In the genomic region with DNA sequence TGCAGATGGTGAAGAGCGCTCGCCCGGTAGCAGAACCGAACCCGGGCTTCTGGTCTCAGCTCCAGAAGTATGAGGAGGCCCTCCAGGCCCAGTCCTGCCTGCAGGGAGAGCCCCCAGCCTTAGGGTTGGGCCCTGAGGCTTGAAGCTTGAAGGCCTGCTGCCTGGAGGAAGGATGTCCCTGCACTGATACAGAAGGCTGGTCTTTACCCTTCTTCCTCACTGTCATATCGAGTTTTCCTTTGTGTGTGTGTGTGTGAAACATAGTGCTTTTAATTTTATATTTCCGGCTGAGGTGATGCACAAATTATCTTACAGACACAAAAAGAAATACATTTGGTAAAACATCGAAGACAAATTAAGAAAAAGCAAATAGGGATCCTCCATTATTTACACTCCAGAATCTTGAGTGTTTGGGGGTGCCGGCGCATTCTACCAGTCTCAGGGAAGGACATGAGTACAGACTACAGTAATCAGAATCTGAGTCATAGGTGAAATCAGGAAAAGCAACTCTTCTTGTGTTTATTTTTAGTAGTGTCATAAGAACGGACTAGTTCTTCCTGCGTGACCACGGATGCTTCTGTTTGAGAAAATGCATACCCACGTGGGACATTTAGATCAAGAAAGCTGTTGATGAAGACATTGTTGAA, we compare ENCODE assay signal across 8 cellular contexts. TPM values are rescaled to one million over a fixed set of nuclear protein-coding genes. Genes with fewer than 3 reads are reported as not detected.
A peak's percentile ranks its signal among the peaks of the same experiment; 100 is the strongest.
DNase-seq lines count a peak whose midpoint lies in the region; ATAC-seq, FAIRE-seq and TF ChIP-seq lines count a peak whose summit lies in the region.

No MANE protein-coding gene starts in this region.

- no peaks in the 10 kb centered on the region for H3K9me1 ChIP-seq in K562 (ENCODE audit: control insufficient read depth, insufficient read depth, low read length)

- H3K27ac ChIP-seq in K562 (ENCODE audit: extremely low read depth, low read depth, low read length) (peak overlapping the region; percentile 69), layer of hippocampus (ENCODE audit: low read depth, low read length) (peak overlapping the region; percentile 97), temporal lobe (ENCODE audit: low read depth, low read length) (peak overlapping the region; percentile 81)

- BruUV-seq in K562 (replicated peaks; lab: Mats Ljungman, UMichigan), result TSS peak; percentile 91

- H3K27me3 ChIP-seq in K562 (ENCODE audit: control insufficient read depth in 2 of 2, insufficient read depth in 2 of 2, low read length in 2 of 2) (no peaks in the 10 kb centered on the region), layer of hippocampus (ENCODE audit: control insufficient read depth, insufficient read depth, low read length) (no peaks in the 10 kb centered on the region)

- ATAC-seq in GM19395 (IDR thresholded peaks at IDR 0.05; ENCODE audit: unreplicated experiment), result peak; percentile 19
- peak; percentile 3 for ATAC-seq in K562
- ATAC-seq in HG02571 (IDR thresholded peaks at IDR 0.05; ENCODE audit: unreplicated experiment), result no peak

- TF ChIP-seq RAD21 in K562 (CRISPR knock-in tag; conservative IDR thresholded peaks at IDR 0.05 in 1 of 2, IDR thresholded peaks at IDR 0.05 in 1 of 2), result no peak

- peaks cover 42 to 65% of the 10 kb centered on the region in 2 experiments for H3K4me1 ChIP-seq in K562 (replicated peaks in 1 of 2; ENCODE audit: control insufficient read depth in 2 of 2, insufficient read depth in 2 of 2, low read length in 2 of 2)

- in situ Hi-C loops in K562 (cut with MboI), result no loop called here

- DNase-seq in AG09309 (ENCODE audit: low read depth) (peak; percentile 54), NCI-H2029 treated with DMSO at 0.1 percent for 48 hours (lab: John Stamatoyannopoulos, UW) (peak; percentile 66), K562 (ENCODE audit: extremely low read depth in 1 of 4, low spot score in 3 of 4) (no peak), NCI-H2081 (lab: John Stamatoyannopoulos, UW) (no peak)

- peak overlapping the region; percentile 48 for H3K4me3 ChIP-seq in AG09309 (ENCODE audit: control insufficient read depth, low read depth, low read length)
- peak overlapping the region; percentile 77 for H3K4me3 ChIP-seq in K562

- 0 out of 2 replicates have a peak, but pooled peaks cover 1% of the 10 kb centered on the region for H3K9me3 ChIP-seq in K562 (replicated peaks; ENCODE audit: control insufficient read depth, insufficient read depth, low read depth, low read length)

- TF ChIP-seq CTCF in AG09309 (IDR thresholded peaks at IDR 0.05; ENCODE audit: control insufficient read depth, insufficient read depth, low read depth, low read length, missing control alignments) (no peak), K562 (IDR thresholded peaks at IDR 0.05 in 2 of 3, conservative IDR thresholded peaks at IDR 0.05 in 1 of 3; ENCODE audit: insufficient read depth in 2 of 3, low read depth in 1 of 3, low read length in 3 of 3) (no peak)

- peak; percentile 77 for TF ChIP-seq POLR2A in K562 (conservative IDR thresholded peaks at IDR 0.05)

- H3K9ac ChIP-seq in K562 (ENCODE audit: insufficient read depth in 1 of 2, low read depth in 2 of 2, low read length in 2 of 2), result peak overlapping the region; percentile 73 to 94

- peak overlapping the region; percentile 83 for H3K4me2 ChIP-seq in K562 (ENCODE audit: insufficient read depth, low read length)

- no peaks in the 10 kb centered on the region for H4K20me1 ChIP-seq in K562 (replicated peaks; ENCODE audit: control insufficient read depth, insufficient read depth, low read length)

- no peak for TF ChIP-seq EP300 in K562 (IDR thresholded peaks at IDR 0.05; ENCODE audit: low read length)

- intact Hi-C loops in K562 (cut with micrococcal nuclease), result loop anchor here (1.0 to 10.0 kb wide), 2 partner anchors 22 to 47 kb away; no protein-coding TSS in a partner anchor

- H2AFZ ChIP-seq in K562 (ENCODE audit: low read depth, low read length), result peak overlapping the region; percentile 30; the same call in 1 of the 2 replicates

- peak; percentile 29 for FAIRE-seq in K562 (lab: Jason Lieb, UNC)

- peaks cover 34% of the 10 kb centered on the region for H3K36me3 ChIP-seq in K562 (ENCODE audit: control insufficient read depth, insufficient read depth, low read length)

- peaks cover 80% of the 10 kb centered on the region for H3K79me2 ChIP-seq in K562 (ENCODE audit: control insufficient read depth, insufficient read depth, low read length)

- POLR2A ChIA-PET in K562 (lab: Yijun Ruan, JAX), result interaction anchor here (1.1 to 2.6 kb wide), 3 partner anchors 10 to 25 kb away, joined by 3 to 9 read pairs (median 8); a partner anchor contains a TSS

- WGBS in K562 (ENCODE audit: insufficient coverage, low coverage, missing lambda C conversion rate), result 2% methylated on average over 14 of the region's 14 CpGs

- CTCF ChIA-PET in K562 (lab: Yijun Ruan, JAX; ENCODE audit: low intra/inter-chr PET ratio), result no interaction called here

RNA-seq across cellular contexts. Expression of a gene that starts 1.3 kb away (rescaled TPM):
- total RNA-seq in K562 (2011; cell fraction: chromatin; rRNA removed; ENCODE audit: low replicate concordance), result 9.2 and 12.9 TPM in 2 replicates
- 7.8 and 10.5 TPM in 2 replicates for total RNA-seq in K562 (2011; cell fraction: nucleolus; rRNA removed)
- 11.3 and 11.6 TPM in 2 replicates for total RNA-seq in K562 (2011; cell fraction: nucleoplasm; rRNA removed)
- total RNA-seq in K562 (2014; rRNA removed), result 5.1 and 5.6 TPM in 2 replicates
- total RNA-seq in K562 (2014; rRNA removed; fragmentation: Illumina TruSeq; extraction: Trizol), result 4.2 and 5.8 TPM in 2 replicates
- 3.6 and 4.3 TPM in 2 replicates for total RNA-seq in K562 (2015; rRNA removed; fragmentation: Illumina TruSeq; extraction: Trizol)
- 3.3 and 6.3 TPM in 2 replicates for total RNA-seq in K562 (2021)
- polyA plus RNA-seq in K562 (2011; rRNA removed), result 7.5 and 8.1 TPM in 2 replicates
- polyA plus RNA-seq in K562 (2011; cell fraction: cytosol; rRNA removed), result 6.5 and 7.1 TPM in 2 replicates
- 6.2 and 6.6 TPM in 2 replicates for polyA plus RNA-seq in K562 (2011; cell fraction: nucleus; rRNA removed)
- 5.6 and 7.6 TPM in 2 replicates for polyA plus RNA-seq in K562 (2012)
- 4.1 and 4.7 TPM in 2 replicates for polyA plus RNA-seq in K562 (2014; fragmentation: Illumina TruSeq; extraction: Trizol)
- polyA plus RNA-seq in K562 (2014; fragmentation: Nextera tagmentation; extraction: Ambion mirVana), result 1 to 10 TPM; 2.8 to 4.2 TPM
- polyA plus RNA-seq in K562 (2014; rRNA removed), result 4.7 and 5.4 TPM in 2 replicates
- polyA minus RNA-seq in K562 (2011; rRNA and poly(A)+ RNA removed), result 4.2 and 5.7 TPM in 2 replicates
- polyA minus RNA-seq in K562 (2011; cell fraction: cytosol; rRNA and poly(A)+ RNA removed), result 1.2 and 2.1 TPM in 2 replicates
- 3.4 and 3.8 TPM in 2 replicates for polyA minus RNA-seq in K562 (2011; cell fraction: nucleus; rRNA and poly(A)+ RNA removed)
- total RNA-seq in temporal lobe, result 4.7 TPM

RNA-seq across cellular contexts. Expression of a gene that starts 3.7 kb away (rescaled TPM):
- total RNA-seq in K562 (2011; cell fraction: chromatin; rRNA removed; ENCODE audit: low replicate concordance), result 94.4 and 106 TPM in 2 replicates
- 48.0 and 49.5 TPM in 2 replicates for total RNA-seq in K562 (2011; cell fraction: nucleolus; rRNA removed)
- 47.5 and 60.0 TPM in 2 replicates for total RNA-seq in K562 (2011; cell fraction: nucleoplasm; rRNA removed)
- total RNA-seq in K562 (2014; rRNA removed), result 7.7 and 8.2 TPM in 2 replicates
- 4.4 and 6.4 TPM in 2 replicates for total RNA-seq in K562 (2014; rRNA removed; fragmentation: Illumina TruSeq; extraction: Trizol)
- total RNA-seq in K562 (2015; rRNA removed; fragmentation: Illumina TruSeq; extraction: Trizol), result 10.7 and 12.3 TPM in 2 replicates
- total RNA-seq in K562 (2021), result 15.1 and 16.0 TPM in 2 replicates
- polyA plus RNA-seq in K562 (2011; rRNA removed), result 13.0 and 18.7 TPM in 2 replicates
- polyA plus RNA-seq in K562 (2011; cell fraction: cytosol; rRNA removed), result 13.4 and 18.3 TPM in 2 replicates
- polyA plus RNA-seq in K562 (2011; cell fraction: nucleus; rRNA removed), result 66.3 and 91.6 TPM in 2 replicates
- polyA plus RNA-seq in K562 (2012), result 12.3 and 19.9 TPM in 2 replicates
- 12.4 and 13.8 TPM in 2 replicates for polyA plus RNA-seq in K562 (2014; fragmentation: Illumina TruSeq; extraction: Trizol)
- polyA plus RNA-seq in K562 (2014; fragmentation: Nextera tagmentation; extraction: Ambion mirVana), result under 1 TPM; 0.75 to 0.87 TPM
- polyA plus RNA-seq in K562 (2014; rRNA removed), result 11.7 and 11.9 TPM in 2 replicates
- 22.6 and 23.1 TPM in 2 replicates for polyA minus RNA-seq in K562 (2011; rRNA and poly(A)+ RNA removed)
- 9.9 and 13.2 TPM in 2 replicates for polyA minus RNA-seq in K562 (2011; cell fraction: cytosol; rRNA and poly(A)+ RNA removed)
- polyA minus RNA-seq in K562 (2011; cell fraction: nucleus; rRNA and poly(A)+ RNA removed), result 34.6 and 45.8 TPM in 2 replicates
- 7.1 TPM for total RNA-seq in temporal lobe

RNA-seq across cellular contexts. Expression of a gene that starts 6.8 kb away (rescaled TPM):
- total RNA-seq in K562 (2011; cell fraction: chromatin; rRNA removed; ENCODE audit: low replicate concordance), result 13.5 and 56.3 TPM in 2 replicates
- total RNA-seq in K562 (2011; cell fraction: nucleolus; rRNA removed), result 37.2 and 53.2 TPM in 2 replicates
- total RNA-seq in K562 (2011; cell fraction: nucleoplasm; rRNA removed), result 20.7 and 21.8 TPM in 2 replicates
- total RNA-seq in K562 (2014; rRNA removed) (15.7 and 25.3 TPM in 2 replicates), K562 (2014; rRNA removed; fragmentation: Illumina TruSeq; extraction: Trizol) (1.7 and 2.5 TPM in 2 replicates), K562 (2015; rRNA removed; fragmentation: Illumina TruSeq; extraction: Trizol) (7.0 and 7.1 TPM in 2 replicates), K562 (2021) (38.3 and 38.7 TPM in 2 replicates), temporal lobe (7.1 TPM)
- polyA plus RNA-seq in K562 (2011; rRNA removed) (5.5 and 10.0 TPM in 2 replicates), K562 (2014; fragmentation: Illumina TruSeq; extraction: Trizol) (5.6 and 21.3 TPM in 2 replicates), K562 (2014; fragmentation: Nextera tagmentation; extraction: Ambion mirVana) (under 1 TPM; 0.07 to 0.45 TPM), K562 (2014; rRNA removed) (21.9 and 28.2 TPM in 2 replicates)
- 12.6 and 28.4 TPM in 2 replicates for polyA plus RNA-seq in K562 (2011; cell fraction: cytosol; rRNA removed)
- 56.7 and 79.9 TPM in 2 replicates for polyA plus RNA-seq in K562 (2011; cell fraction: nucleus; rRNA removed)
- 21.9 and 55.2 TPM in 2 replicates for polyA plus RNA-seq in K562 (2012)
- 1.9 and 3.7 TPM in 2 replicates for polyA minus RNA-seq in K562 (2011; rRNA and poly(A)+ RNA removed)
- 29.7 and 42.0 TPM in 2 replicates for polyA minus RNA-seq in K562 (2011; cell fraction: cytosol; rRNA and poly(A)+ RNA removed)
- 17.6 and 18.4 TPM in 2 replicates for polyA minus RNA-seq in K562 (2011; cell fraction: nucleus; rRNA and poly(A)+ RNA removed)

RNA-seq across cellular contexts. Expression of a gene that starts 25.1 kb away (rescaled TPM):
- 47.6 and 128 TPM in 2 replicates for total RNA-seq in K562 (2011; cell fraction: chromatin; rRNA removed; ENCODE audit: low replicate concordance)
- total RNA-seq in K562 (2011; cell fraction: nucleolus; rRNA removed), result 79.5 and 81.2 TPM in 2 replicates
- total RNA-seq in K562 (2011; cell fraction: nucleoplasm; rRNA removed), result 52.6 and 61.5 TPM in 2 replicates
- total RNA-seq in K562 (2014; rRNA removed) (18.6 and 24.3 TPM in 2 replicates), K562 (2014; rRNA removed; fragmentation: Illumina TruSeq; extraction: Trizol) (3.7 and 4.1 TPM in 2 replicates), K562 (2015; rRNA removed; fragmentation: Illumina TruSeq; extraction: Trizol) (10.4 and 14.5 TPM in 2 replicates), K562 (2021) (19.3 and 25.3 TPM in 2 replicates), temporal lobe (18.2 TPM)
- polyA plus RNA-seq in K562 (2011; rRNA removed) (8.4 and 14.0 TPM in 2 replicates), K562 (2014; fragmentation: Illumina TruSeq; extraction: Trizol) (4.7 and 8.9 TPM in 2 replicates), K562 (2014; fragmentation: Nextera tagmentation; extraction: Ambion mirVana) (under 1 TPM; 0.08 to 0.41 TPM), K562 (2014; rRNA removed) (26.1 and 26.8 TPM in 2 replicates)
- polyA plus RNA-seq in K562 (2011; cell fraction: cytosol; rRNA removed), result 8.3 and 17.5 TPM in 2 replicates
- polyA plus RNA-seq in K562 (2011; cell fraction: nucleus; rRNA removed), result 81.9 and 107 TPM in 2 replicates
- polyA plus RNA-seq in K562 (2012), result 11.4 and 22.7 TPM in 2 replicates
- 3.7 and 4.6 TPM in 2 replicates for polyA minus RNA-seq in K562 (2011; rRNA and poly(A)+ RNA removed)
- polyA minus RNA-seq in K562 (2011; cell fraction: cytosol; rRNA and poly(A)+ RNA removed), result 7.4 and 9.3 TPM in 2 replicates
- 26.9 and 33.0 TPM in 2 replicates for polyA minus RNA-seq in K562 (2011; cell fraction: nucleus; rRNA and poly(A)+ RNA removed)

Comparison
In these comparisons a context has a peak if more than half of its experiments do, and no peak if none do; other contexts are left out.
1. DNase-seq: peak in AG09309 (single experiment) and NCI-H2029 treated with DMSO at 0.1 percent for 48 hours (single experiment); none in K562 (0 of 4) and NCI-H2081 (0 of 2).
2. Peak in every context shown above with its lines, with median percentiles within 50 percentile points of each other: H3K27ac ChIP-seq.